11 cellular contexts compared by ENCODE assay signal in the genomic region with DNA sequence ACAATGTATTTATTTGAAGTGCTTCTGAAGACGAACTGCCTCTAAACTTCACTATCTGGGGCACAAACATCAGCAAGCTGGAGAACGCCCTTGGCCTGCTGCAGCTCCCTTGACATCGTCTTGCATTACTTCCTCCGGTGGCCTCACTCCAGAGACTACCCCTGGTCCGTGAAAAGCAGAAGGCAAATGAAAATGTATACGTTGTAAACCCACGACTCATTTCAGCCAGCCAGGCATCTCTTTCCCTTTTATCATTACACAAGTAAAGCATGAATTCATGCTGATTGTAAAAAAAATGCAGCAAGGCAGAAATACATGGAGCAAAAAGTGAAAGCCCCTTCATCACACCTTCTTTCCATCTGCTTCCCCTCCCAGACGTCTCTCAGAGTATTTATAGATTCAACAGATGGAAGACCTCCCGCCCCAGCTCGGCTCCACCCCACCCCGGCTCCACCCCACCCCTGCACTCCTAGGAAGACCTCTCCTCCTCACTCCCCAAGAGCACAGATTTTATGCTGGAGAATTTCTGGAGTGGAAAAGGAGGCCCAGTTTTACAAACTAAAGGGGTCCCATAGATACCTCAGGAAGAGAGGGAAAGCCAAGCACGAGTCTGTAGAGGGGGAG.
DNase-seq lines count a peak whose midpoint lies in the region; ATAC-seq lines count a peak whose summit lies in the region.
"Had no signal": no experiment of that assay in that cellular context is flagged by ENCODE, and none has a peak within 500 bp of the region (broad histone marks: within the 10 kb centered on the region; RNA-seq: fewer than 3 reads in every experiment).

No MANE protein-coding gene starts in this region.

- peaks cover 4% of the 10 kb centered on the region for H3K9me3 Mint-ChIP-seq in stimulated activated naive CD8-positive, alpha-beta T cell treated with anti-CD3 and anti-CD28 coated beads, Interleukin-15, Interleukin-2, amounts not matched to agents 100 ng/mL and 50 ng/mL, for 24 hours

- H3K4me3 Mint-ChIP-seq in stimulated activated naive CD8-positive, alpha-beta T cell treated with anti-CD3 and anti-CD28 coated beads, Interleukin-15, Interleukin-2, amounts not matched to agents 100 ng/mL and 50 ng/mL, for 24 hours: peak overlapping the region; percentile 24

- ATAC-seq in stimulated activated naive CD8-positive, alpha-beta T cell treated with anti-CD3 and anti-CD28 coated beads, Interleukin-15, Interleukin-2, amounts not matched to agents 100 U/mL and 50 U/mL, for 24 hours: no peak
- ATAC-seq in HG02571 (IDR thresholded peaks at IDR 0.05; ENCODE audit: unreplicated experiment) (no peak), HG02763 (IDR thresholded peaks at IDR 0.05; ENCODE audit: unreplicated experiment) (no peak)

- no peaks in the 10 kb centered on the region for H3K36me3 Mint-ChIP-seq in stimulated activated naive CD8-positive, alpha-beta T cell treated with anti-CD3 and anti-CD28 coated beads, Interleukin-15, Interleukin-2, amounts not matched to agents 100 ng/mL and 50 ng/mL, for 24 hours (ENCODE audit: low read depth)

- no peak for DNase-seq in stimulated activated naive CD8-positive, alpha-beta T cell treated with anti-CD3 and anti-CD28 coated beads, Interleukin-15, Interleukin-2, amounts not matched to agents 100 U/mL and 50 U/mL, for 24 hours
- DNase-seq in NCI-H82 (lab: John Stamatoyannopoulos, UW): peak; percentile 87
- DNase-seq in islet precursor cell: peak; percentile 43
- no peak for DNase-seq in HuH-7 (ENCODE audit: low spot score)
- no peak for DNase-seq in NCI-H748 (lab: John Stamatoyannopoulos, UW; ENCODE audit: unreplicated experiment)
- DNase-seq: AML-193, heart right ventricle, T-helper 2 cell had no signal

- H3K4me1 Mint-ChIP-seq in stimulated activated naive CD8-positive, alpha-beta T cell treated with anti-CD3 and anti-CD28 coated beads, Interleukin-15, Interleukin-2, amounts not matched to agents 100 ng/mL and 50 ng/mL, for 24 hours (ENCODE audit: low read depth): peaks cover 12% of the 10 kb centered on the region

- H3K27ac Mint-ChIP-seq in stimulated activated naive CD8-positive, alpha-beta T cell treated with anti-CD3 and anti-CD28 coated beads, Interleukin-15, Interleukin-2, amounts not matched to agents 100 ng/mL and 50 ng/mL, for 24 hours: no peak overlapping the region

- peaks cover 5% of the 10 kb centered on the region for H3K27me3 Mint-ChIP-seq in stimulated activated naive CD8-positive, alpha-beta T cell treated with anti-CD3 and anti-CD28 coated beads, Interleukin-15, Interleukin-2, amounts not matched to agents 100 ng/mL and 50 ng/mL, for 24 hours

Comparison
In these comparisons a context has a peak if more than half of its experiments do, and no peak if none do; other contexts are left out.
1. DNase-seq: peak in NCI-H82 (single experiment) and islet precursor cell (single experiment); none in stimulated activated naive CD8-positive, alpha-beta T cell treated with anti-CD3 and anti-CD28 coated beads, Interleukin-15, Interleukin-2, amounts not matched to agents 100 U/mL and 50 U/mL, for 24 hours (single experiment), HuH-7 (single experiment) and NCI-H748 (single experiment).